21 cellular contexts compared by ENCODE assay signal in genomic region chr21:35952651-35953340, GRCh38.
DNase-seq lines count a peak whose midpoint lies in the region; ATAC-seq, FAIRE-seq and TF ChIP-seq lines count a peak whose summit lies in the region.
"Had no signal": no experiment of that assay in that cellular context is flagged by ENCODE, and none has a peak within 500 bp of the region (broad histone marks: within the 10 kb centered on the region; RNA-seq: fewer than 3 reads in every experiment).

No MANE protein-coding gene starts in this region.

- peaks cover 45% of the 10 kb centered on the region for H3K4me1 ChIP-seq in HepG2 (ENCODE audit: insufficient read depth, low read length)
- H3K4me1 ChIP-seq in right lobe of liver, result no peaks in the 10 kb centered on the region
- no peaks in the 10 kb centered on the region for H3K4me1 ChIP-seq in endothelial cell of umbilical vein (ENCODE audit: control insufficient read depth, extremely low read depth, insufficient read depth, low read length)
- H3K4me1 ChIP-seq in prostate gland (replicated peaks), result no peaks in the 10 kb centered on the region
- H3K4me1 ChIP-seq: BLaER1 treated with 17β-estradiol and CSF1 and Interleukin-3, amounts not matched to agents 10 nM and 100 nM had no signal

- H3K79me2 ChIP-seq in HepG2 (ENCODE audit: insufficient read depth, low read length), result no peaks in the 10 kb centered on the region
- no peaks in the 10 kb centered on the region for H3K79me2 ChIP-seq in endothelial cell of umbilical vein (ENCODE audit: control insufficient read depth, insufficient read depth, low read length)

- H3K36me3 ChIP-seq in HepG2 (replicated peaks in 1 of 2; ENCODE audit: control insufficient read depth in 1 of 2, insufficient read depth in 2 of 2, low read length in 2 of 2) (no peaks in the 10 kb centered on the region), right lobe of liver (no peaks in the 10 kb centered on the region), endothelial cell of umbilical vein (ENCODE audit: control insufficient read depth in 2 of 2, extremely low read depth in 1 of 2, insufficient read depth in 2 of 2, low read length in 2 of 2) (no peaks in the 10 kb centered on the region), prostate gland (no peaks in the 10 kb centered on the region)
- H3K36me3 ChIP-seq: BLaER1 treated with 17β-estradiol and CSF1 and Interleukin-3, amounts not matched to agents 10 nM and 100 nM had no signal

- no peak overlapping the region for H3K4me3 ChIP-seq in HepG2 (replicated peaks in 1 of 3; ENCODE audit: insufficient read depth in 1 of 3, low read depth in 2 of 3, low read length in 3 of 3)
- H3K4me3 ChIP-seq in right lobe of liver, result no peak overlapping the region
- no peak overlapping the region for H3K4me3 ChIP-seq in endothelial cell of umbilical vein (replicated peaks in 1 of 3; ENCODE audit: insufficient read depth in 1 of 3, low read depth in 1 of 3, low read length in 3 of 3)
- no peak overlapping the region for H3K4me3 ChIP-seq in prostate gland
- H3K4me3 ChIP-seq: A549; BLaER1 treated with 17β-estradiol and CSF1 and Interleukin-3, amounts not matched to agents 10 nM and 100 nM had no signal

- ATAC-seq in HepG2 (no peak), right lobe of liver (no peak)
- ATAC-seq: CD8-positive, alpha-beta T cell had no signal

- no peaks in the 10 kb centered on the region for H3K9me1 ChIP-seq in endothelial cell of umbilical vein (replicated peaks; ENCODE audit: control insufficient read depth, extremely low read depth, insufficient read depth, low read length)

- no peak for TF ChIP-seq POLR2A in HepG2 (IDR thresholded peaks at IDR 0.05; ENCODE audit: insufficient read depth in 1 of 2, low read depth in 2 of 2, low read length in 2 of 2)
- no peak for TF ChIP-seq POLR2A in right lobe of liver (IDR thresholded peaks at IDR 0.05)
- no peak for TF ChIP-seq POLR2A in endothelial cell of umbilical vein (IDR thresholded peaks at IDR 0.05; ENCODE audit: low read depth, low read length)
- no peak for TF ChIP-seq POLR2A in prostate gland (IDR thresholded peaks at IDR 0.05)

- in situ Hi-C loops in HepG2 (cut with HindIII; ENCODE audit: extremely low pct_ligation_motif_present, low pct_unique_long_range_greater_than_20kb), result no loop called here

- no peaks in the 10 kb centered on the region for H4K20me1 ChIP-seq in HepG2 (ENCODE audit: insufficient read depth, low read length)
- no peaks in the 10 kb centered on the region for H4K20me1 ChIP-seq in endothelial cell of umbilical vein (replicated peaks; ENCODE audit: control insufficient read depth, extremely low read depth, insufficient read depth, low read length)
- H4K20me1 ChIP-seq: BLaER1 treated with 17β-estradiol and CSF1 and Interleukin-3, amounts not matched to agents 10 nM and 100 nM had no signal

- BruUV-seq in HepG2 (replicated peaks; lab: Mats Ljungman, UMichigan) (no TSS peak), endothelial cell of umbilical vein (replicated peaks; lab: Mats Ljungman, UMichigan) (no TSS peak)

- H3K4me2 ChIP-seq in HepG2 (ENCODE audit: low read depth, low read length) (no peak overlapping the region), endothelial cell of umbilical vein (ENCODE audit: insufficient read depth, low read length) (no peak overlapping the region)
- H3K4me2 ChIP-seq: BLaER1 treated with 17β-estradiol and CSF1 and Interleukin-3, amounts not matched to agents 10 nM and 100 nM had no signal

- intact Hi-C loops in HepG2 (cut with micrococcal nuclease; ENCODE audit: unreplicated experiment) (loop anchor here (5.0 kb wide), 1 partner anchor 35 kb away; no protein-coding TSS in a partner anchor), right lobe of liver (cut with DNase I) (no loop called here), endothelial cell of umbilical vein (cut with micrococcal nuclease) (no loop called here), prostate gland (cut with DNase I) (no loop called here), head of caudate nucleus (cut with DNase I) (no loop called here)

- no peak for FAIRE-seq in HepG2 (lab: Jason Lieb, UNC)
- FAIRE-seq in endothelial cell of umbilical vein (lab: Jason Lieb, UNC), result peak; percentile 42
- FAIRE-seq: A549, G401.6, GM12891, GM18507 had no signal

- 97% methylated on average over 2 of the region's 2 CpGs for WGBS in HepG2 (ENCODE audit: low lambda C conversion rate)
- 50% methylated on average over 2 of the region's 2 CpGs for WGBS in right lobe of liver (ENCODE audit: insufficient coverage, low coverage, low lambda C conversion rate, missing lambda C conversion rate)
- WGBS in prostate gland, result 96% methylated on average over 2 of the region's 2 CpGs

- CTCF ChIA-PET in HepG2 (lab: Yijun Ruan, JAX; ENCODE audit: low intra/inter-chr PET ratio, low total read pairs), result no interaction called here
- CTCF ChIA-PET in endothelial cell of umbilical vein (lab: Charles Lee), result no interaction called here

- TF ChIP-seq RAD21 in HepG2 (CRISPR knock-in tag; IDR thresholded peaks at IDR 0.05), result no peak

- H2AFZ ChIP-seq in HepG2 (ENCODE audit: low read length) (no peak overlapping the region), endothelial cell of umbilical vein (ENCODE audit: low read depth, low read length) (no peak overlapping the region)

- H3K27me3 ChIP-seq in HepG2 (ENCODE audit: control insufficient read depth in 1 of 2, insufficient read depth in 2 of 2, low read length in 2 of 2) (no peaks in the 10 kb centered on the region), right lobe of liver (no peaks in the 10 kb centered on the region), endothelial cell of umbilical vein (ENCODE audit: control insufficient read depth in 2 of 2, insufficient read depth in 2 of 2, low read length in 2 of 2) (peaks cover 12 to 15% of the 10 kb centered on the region in 2 experiments), prostate gland (replicated peaks; ENCODE audit: insufficient read depth) (no peaks in the 10 kb centered on the region)
- H3K27me3 ChIP-seq: BLaER1 treated with 17β-estradiol and CSF1 and Interleukin-3, amounts not matched to agents 10 nM and 100 nM had no signal

- no peak overlapping the region for H3K9ac ChIP-seq in HepG2 (ENCODE audit: insufficient read depth, low read depth, low read length)
- no peak overlapping the region for H3K9ac ChIP-seq in endothelial cell of umbilical vein (replicated peaks; ENCODE audit: extremely low read depth, insufficient read depth, low read length)
- H3K9ac ChIP-seq: BLaER1 treated with 17β-estradiol and CSF1 and Interleukin-3, amounts not matched to agents 10 nM and 100 nM had no signal

- TF ChIP-seq EP300 in HepG2 (IDR thresholded peaks at IDR 0.05; ENCODE audit: low read depth in 2 of 2, low read length in 2 of 2) (no peak), HepG2 (CRISPR knock-in tag; IDR thresholded peaks at IDR 0.05; ENCODE audit: borderline replicate concordance) (no peak)

- no peak for TF ChIP-seq CTCF in HepG2 (CRISPR knock-in tag; IDR thresholded peaks at IDR 0.05)
- TF ChIP-seq CTCF in right lobe of liver (IDR thresholded peaks at IDR 0.05), result no peak
- TF ChIP-seq CTCF in endothelial cell of umbilical vein (IDR thresholded peaks at IDR 0.05; ENCODE audit: extremely low read depth in 1 of 2, insufficient read depth in 1 of 2, low read depth in 1 of 2, low read length in 2 of 2), result no peak
- TF ChIP-seq CTCF in prostate gland (IDR thresholded peaks at IDR 0.05), result no peak

- no peaks in the 10 kb centered on the region for H3K9me3 ChIP-seq in HepG2 (ENCODE audit: low read length)
- H3K9me3 ChIP-seq in right lobe of liver, result no peaks in the 10 kb centered on the region
- no peaks in the 10 kb centered on the region for H3K9me3 ChIP-seq in endothelial cell of umbilical vein (replicated peaks; ENCODE audit: control insufficient read depth, insufficient read depth, low read length)
- no peaks in the 10 kb centered on the region for H3K9me3 ChIP-seq in prostate gland
- H3K9me3 ChIP-seq: A549; BLaER1 treated with 17β-estradiol and CSF1 and Interleukin-3, amounts not matched to agents 10 nM and 100 nM had no signal

- DNase-seq in HepG2 (ENCODE audit: low spot score) (no peak), right lobe of liver (no peak), endothelial cell of umbilical vein (ENCODE audit: low read depth, low spot score) (no peak), islet precursor cell (peak; percentile 12), prostate gland (ENCODE audit: low spot score) (no peak), NCI-H2227 treated with DMSO at 0.1 percent for 48 hours (lab: John Stamatoyannopoulos, UW) (no peak), head of caudate nucleus (no peak), EL (no peak)
- DNase-seq: AML-193; CD4-positive, alpha-beta T cell; CD8-positive, alpha-beta T cell; DMS 273 treated with DMSO at 0.1 percent for 48 hours; DMS79; DND-41; GF-D8 had no signal

- dilution Hi-C loops in endothelial cell of umbilical vein (cut with MboI; ENCODE audit: extremely low pct_ligation_motif_present, low sequenced_read_pairs), result no loop called here

- H3K27ac ChIP-seq in HepG2 (ENCODE audit: extremely low read length, insufficient read depth, low read length) (peak overlapping the region; percentile 51), right lobe of liver (no peak overlapping the region), endothelial cell of umbilical vein (ENCODE audit: insufficient read depth, low read depth, low read length) (no peak overlapping the region), prostate gland (peak overlapping the region; percentile 7 to 14)
- H3K27ac ChIP-seq: 22Rv1; A549; BLaER1 treated with 17β-estradiol and CSF1 and Interleukin-3, amounts not matched to agents 10 nM and 100 nM had no signal

- POLR2A ChIA-PET in HepG2 (lab: Yijun Ruan, JAX), result interaction anchor here (0.9 to 1.5 kb wide), 6 partner anchors 11 to 1157 kb away, joined by 3 to 5 read pairs (median 4); no protein-coding TSS in a partner anchor
- POLR2A ChIA-PET in endothelial cell of umbilical vein (lab: Charles Lee), result no interaction called here

TF ChIP-seq in HepG2, 621 proteins besides CTCF, POLR2A, EP300 and RAD21 (continues in another document):
- TF ChIP-seq ZNF563 (CRISPR knock-in tag; IDR thresholded peaks at IDR 0.05) (no peak), ZSCAN30 (CRISPR knock-in tag; IDR thresholded peaks at IDR 0.05) (no peak)

TF ChIP-seq in endothelial cell of umbilical vein, 7 proteins besides CTCF, POLR2A, EP300 and RAD21:
- TF ChIP-seq GATA2 (IDR thresholded peaks at IDR 0.05; ENCODE audit: insufficient read depth, insufficient read length, low read depth, low read length), result no peak
- no peak for TF ChIP-seq FOS (IDR thresholded peaks at IDR 0.05; ENCODE audit: borderline replicate concordance, insufficient read depth, low read length)
- no peak for TF ChIP-seq MYC (IDR thresholded peaks at IDR 0.05; ENCODE audit: low read depth, low read length)
- no peak for TF ChIP-seq EZH2 (IDR thresholded peaks at IDR 0.05; ENCODE audit: borderline replicate concordance, low read depth, low read length, severe bottlenecking)
TF ChIP-seq in endothelial cell of umbilical vein: peak in this region for 0.

Comparison
In these comparisons a context has a peak if more than half of its experiments do, and no peak if none do; other contexts are left out.
1. H3K27ac ChIP-seq: peak in HepG2 (single experiment) and prostate gland (2 of 2); none in right lobe of liver (0 of 3) and endothelial cell of umbilical vein (single experiment).